ENCODE assay signal across 31 cellular contexts in genomic region chr3:13335062-13335461, GRCh38.
DNase-seq lines count a peak whose midpoint lies in the region; ATAC-seq and TF ChIP-seq lines count a peak whose summit lies in the region.
"Had no signal": no experiment of that assay in that cellular context is flagged by ENCODE, and none has a peak within 500 bp of the region (broad histone marks: within the 10 kb centered on the region; RNA-seq: fewer than 3 reads in every experiment).

No MANE protein-coding gene starts in this region.

- H2AFZ ChIP-seq in HCT116 (ENCODE audit: low read depth, low read length, poor library complexity, severe bottlenecking) (no peak overlapping the region), OCI-LY3 (ENCODE audit: low read depth, low read length) (no peak overlapping the region)

- CTCF ChIA-PET in HCT116 (lab: Charles Lee) = no interaction called here

- no peak for TF ChIP-seq POLR2A in HCT116 (IDR thresholded peaks at IDR 0.05; ENCODE audit: borderline replicate concordance, extremely low read depth, insufficient read depth, insufficient read length)

- no peaks in the 10 kb centered on the region for H3K9me3 ChIP-seq in HCT116 (ENCODE audit: control insufficient read depth in 1 of 2, insufficient read depth in 1 of 2, low read depth in 1 of 2, low read length in 2 of 2)
- no peaks in the 10 kb centered on the region for H3K9me3 ChIP-seq in OCI-LY3 (ENCODE audit: insufficient read depth, low read length)
- H3K9me3 ChIP-seq: BE2C, transverse colon had no signal

- no peak for TF ChIP-seq RAD21 in HCT116 (IDR thresholded peaks at IDR 0.05; ENCODE audit: low read depth)

- no peaks in the 10 kb centered on the region for H3K9me2 ChIP-seq in HCT116 (ENCODE audit: insufficient read depth)

- peaks cover 6% of the 10 kb centered on the region for H3K36me3 Mint-ChIP-seq in activated naive CD4-positive, alpha-beta T cell treated with anti-CD3 and anti-CD28 coated beads, Interleukin-2, amount 50 U/mL, for 24 hours
- peaks cover 79% of the 10 kb centered on the region for H3K36me3 Mint-ChIP-seq in stimulated activated memory B cell treated with anti-CD40 and anti-IgM and Interleukin-4, amounts not matched to agents 10 μg/mL and 1 μg/mL and 100 μg/mL, for 72 hours

- no peaks in the 10 kb centered on the region for H3K27me3 Mint-ChIP-seq in activated naive CD4-positive, alpha-beta T cell treated with anti-CD3 and anti-CD28 coated beads, Interleukin-2, amount 50 U/mL, for 24 hours
- H3K27me3 Mint-ChIP-seq in stimulated activated memory B cell treated with anti-CD40 and anti-IgM and Interleukin-4, amounts not matched to agents 10 μg/mL and 1 μg/mL and 100 μg/mL, for 72 hours = no peaks in the 10 kb centered on the region
- H3K27me3 Mint-ChIP-seq: activated naive CD8-positive, alpha-beta T cell treated with anti-CD3 and anti-CD28 coated beads, Interleukin-2, amount 50 U/mL, for 24 hours; effector memory CD8-positive, alpha-beta T cell; memory B cell had no signal

- H3K4me1 ChIP-seq in HCT116 (ENCODE audit: control insufficient read depth in 1 of 2, insufficient read depth in 2 of 2, low read length in 2 of 2) (no peaks in the 10 kb centered on the region), OCI-LY3 (ENCODE audit: low read length) (peaks cover 52% of the 10 kb centered on the region)
- H3K4me1 ChIP-seq: BE2C, transverse colon had no signal

- POLR2A ChIA-PET in HCT116 (lab: Charles Lee) = no interaction called here

- no peak overlapping the region for H3K9ac ChIP-seq in HCT116 (ENCODE audit: low read length)
- H3K9ac ChIP-seq in OCI-LY3 (ENCODE audit: low read length) = no peak overlapping the region

- RAD21 ChIA-PET in HCT116 (lab: Charles Lee; ENCODE audit: low non-redundant PET in 1 of 2, low total read pairs in 2 of 2, uncharacterized antibody in 2 of 2, unreplicated experiment in 2 of 2) = no interaction called here

- no peaks in the 10 kb centered on the region for H3K27me3 ChIP-seq in HCT116 (ENCODE audit: insufficient read depth, low read length)
- H3K27me3 ChIP-seq in OCI-LY3 (ENCODE audit: low read depth, low read length) = no peaks in the 10 kb centered on the region
- H3K27me3 ChIP-seq: BE2C, transverse colon had no signal

- H3K4me1 Mint-ChIP-seq in activated naive CD4-positive, alpha-beta T cell treated with anti-CD3 and anti-CD28 coated beads, Interleukin-2, amount 50 U/mL, for 24 hours = no peaks in the 10 kb centered on the region
- H3K4me1 Mint-ChIP-seq in stimulated activated memory B cell treated with anti-CD40 and anti-IgM and Interleukin-4, amounts not matched to agents 10 μg/mL and 1 μg/mL and 100 μg/mL, for 72 hours = peaks cover 64% of the 10 kb centered on the region

- intact Hi-C loops in HCT116 (cut with micrococcal nuclease) = no loop called here

- no peak overlapping the region for H3K27ac ChIP-seq in HCT116 (ENCODE audit: low read depth, low read length)
- peak overlapping the region; percentile 94; the same call in 1 of the 2 replicates for H3K27ac ChIP-seq in OCI-LY3 (ENCODE audit: low read length)
- H3K27ac ChIP-seq: SK-N-MC, transverse colon had no signal

- H3K4me3 ChIP-seq in HCT116 (replicated peaks in 1 of 2; ENCODE audit: low read depth in 1 of 2, low read length in 2 of 2) (no peak overlapping the region), OCI-LY3 (ENCODE audit: low read length) (no peak overlapping the region)
- H3K4me3 ChIP-seq: SK-N-MC, transverse colon had no signal

- H3K4me3 Mint-ChIP-seq in activated naive CD4-positive, alpha-beta T cell treated with anti-CD3 and anti-CD28 coated beads, Interleukin-2, amount 50 U/mL, for 24 hours = no peak overlapping the region
- H3K4me3 Mint-ChIP-seq in stimulated activated memory B cell treated with anti-CD40 and anti-IgM and Interleukin-4, amounts not matched to agents 10 μg/mL and 1 μg/mL and 100 μg/mL, for 72 hours = no peak overlapping the region
- H3K4me3 Mint-ChIP-seq: activated naive CD8-positive, alpha-beta T cell treated with anti-CD3 and anti-CD28 coated beads, Interleukin-2, amount 50 U/mL, for 24 hours; effector memory CD8-positive, alpha-beta T cell; memory B cell; nephron progenitor cell had no signal

- 0 out of 2 replicates have a peak, but pooled peaks have one; percentile 18 for ATAC-seq in HCT116
- no peak for ATAC-seq in stimulated activated memory B cell treated with anti-CD40 and anti-IgM and Interleukin-4, amounts not matched to agents 10 μg/mL and 1 μg/mL and 100 μg/mL, for 72 hours
- ATAC-seq in GM18870 (IDR thresholded peaks at IDR 0.05; ENCODE audit: unreplicated experiment) = no peak
- ATAC-seq: activated CD4-positive, CD25-positive, alpha-beta regulatory T cell treated with anti-CD3 and anti-CD28 coated beads, Interleukin-2, amount 50 U/mL, for 24 hours; activated naive CD8-positive, alpha-beta T cell treated with anti-CD3 and anti-CD28 coated beads, Interleukin-2, amount 50 U/mL, for 24 hours; effector memory CD8-positive, alpha-beta T cell; left colon had no signal

- H4K20me1 ChIP-seq in HCT116 (ENCODE audit: insufficient read depth) = no peaks in the 10 kb centered on the region
- no peaks in the 10 kb centered on the region for H4K20me1 ChIP-seq in OCI-LY3 (ENCODE audit: insufficient read depth, low read length)

- TF ChIP-seq CTCF in HCT116 (IDR thresholded peaks at IDR 0.05 in 2 of 3, conservative IDR thresholded peaks at IDR 0.05 in 1 of 3; ENCODE audit: borderline replicate concordance in 1 of 3, insufficient read depth in 1 of 3, low read depth in 2 of 3, low read length in 2 of 3) = no peak
- no peak for TF ChIP-seq CTCF in OCI-LY3 (IDR thresholded peaks at IDR 0.05; ENCODE audit: low read depth, low read length)

- H3K27ac Mint-ChIP-seq in activated naive CD4-positive, alpha-beta T cell treated with anti-CD3 and anti-CD28 coated beads, Interleukin-2, amount 50 U/mL, for 24 hours = peak overlapping the region; percentile 72
- H3K27ac Mint-ChIP-seq in stimulated activated memory B cell treated with anti-CD40 and anti-IgM and Interleukin-4, amounts not matched to agents 10 μg/mL and 1 μg/mL and 100 μg/mL, for 72 hours = peak overlapping the region; percentile 88
- H3K27ac Mint-ChIP-seq: activated naive CD8-positive, alpha-beta T cell treated with anti-CD3 and anti-CD28 coated beads, Interleukin-2, amount 50 U/mL, for 24 hours; memory B cell; nephron progenitor cell had no signal

- H3K9me3 Mint-ChIP-seq in activated naive CD4-positive, alpha-beta T cell treated with anti-CD3 and anti-CD28 coated beads, Interleukin-2, amount 50 U/mL, for 24 hours = no peaks in the 10 kb centered on the region
- no peaks in the 10 kb centered on the region for H3K9me3 Mint-ChIP-seq in stimulated activated memory B cell treated with anti-CD40 and anti-IgM and Interleukin-4, amounts not matched to agents 10 μg/mL and 1 μg/mL and 100 μg/mL, for 72 hours
- H3K9me3 Mint-ChIP-seq: activated naive CD8-positive, alpha-beta T cell treated with anti-CD3 and anti-CD28 coated beads, Interleukin-2, amount 50 U/mL, for 24 hours; effector memory CD8-positive, alpha-beta T cell; memory B cell; nephron progenitor cell had no signal

- H3K79me2 ChIP-seq in HCT116 (ENCODE audit: insufficient read depth, low read length) = no peaks in the 10 kb centered on the region
- H3K79me2 ChIP-seq in OCI-LY3 (ENCODE audit: low read length) = peaks cover 13% of the 10 kb centered on the region

- H3K36me3 ChIP-seq in HCT116 (ENCODE audit: control insufficient read depth in 1 of 2, insufficient read depth in 2 of 2, low read length in 2 of 2) = peaks cover 9 to 12% of the 10 kb centered on the region in 2 experiments; a peak in 2 of 4 replicates
- H3K36me3 ChIP-seq in OCI-LY3 (replicated peaks; ENCODE audit: low read depth, low read length) = peaks cover 85% of the 10 kb centered on the region
- H3K36me3 ChIP-seq: transverse colon had no signal

- no TSS peak for BruUV-seq in HCT116 (replicated peaks; lab: Mats Ljungman, UMichigan)

- no peak for DNase-seq in activated naive CD4-positive, alpha-beta T cell treated with anti-CD3 and anti-CD28 coated beads, Interleukin-2, amount 50 U/mL, for 16 hours
- DNase-seq in HCT116 (ENCODE audit: low read depth, low spot score) = no peak
- DNase-seq in MV-4-11 (lab: John Stamatoyannopoulos, UW) = no peak
- no peak for DNase-seq in DMS153 treated with DMSO at 0.1 percent for 48 hours (lab: John Stamatoyannopoulos, UW; ENCODE audit: unreplicated experiment)
- DNase-seq: ACHN; activated effector memory CD4-positive, alpha-beta T cell treated with anti-CD3 and anti-CD28 coated beads, Interleukin-2, amount 50 U/mL, for 16 hours; activated naive CD8-positive, alpha-beta T cell treated with anti-CD3 and anti-CD28 coated beads, Interleukin-2, amount 50 U/mL, for 24 hours; BE2C; COR-L47; DMS53; effector memory CD8-positive, alpha-beta T cell; GOT3; hippocampal formation; KBM-7; left colon; NCI-H1417; NCI-H226; NCI-H774; nephron progenitor cell; OCI-M1; stimulated activated CD4-positive, alpha-beta T cell treated with anti-CD3 and anti-CD28 coated beads, Interleukin-15, amount 100 ng/mL, for 24 hours; stimulated activated CD4-positive, alpha-beta T cell treated with anti-CD3 and anti-CD28 coated beads, Interleukin-4, amount 100 ng/mL, for 4 hours; T-helper 2 cell; transverse colon had no signal

- H3K4me2 ChIP-seq in HCT116 (ENCODE audit: low read length) = no peak overlapping the region
- H3K4me2 ChIP-seq in OCI-LY3 (ENCODE audit: low read length) = no peak overlapping the region

TF ChIP-seq in HCT116, 20 proteins besides CTCF, POLR2A, EP300 and RAD21:
- TF ChIP-seq SRF (IDR thresholded peaks at IDR 0.05; ENCODE audit: low read depth) = no peak
